21 cellular contexts compared by ENCODE assay signal in the genomic region with DNA sequence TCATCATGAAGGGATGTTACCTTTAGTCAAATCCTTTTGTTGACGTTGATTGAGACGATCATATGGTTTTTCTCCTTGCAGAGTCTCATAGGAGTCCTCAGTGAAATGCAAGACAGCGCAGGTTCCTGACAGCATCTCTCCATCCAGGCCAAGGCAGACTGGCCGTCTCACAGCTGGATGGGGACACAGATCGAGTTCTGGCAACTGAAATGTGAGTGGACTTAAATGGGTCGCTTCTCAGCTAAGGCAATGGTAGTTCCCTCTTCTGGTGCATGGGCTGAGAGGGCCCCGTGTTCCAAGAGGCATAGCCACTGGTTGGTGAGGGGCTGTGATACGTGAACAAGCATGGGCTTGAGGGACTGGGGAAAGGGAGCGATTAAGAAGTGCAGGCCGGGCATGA.
A peak's percentile ranks its signal among the peaks of the same experiment; 100 is the strongest.
DNase-seq lines count a peak whose midpoint lies in the region; ATAC-seq and TF ChIP-seq lines count a peak whose summit lies in the region.
"Had no signal": no experiment of that assay in that cellular context is flagged by ENCODE, and none has a peak within 500 bp of the region (broad histone marks: within the 10 kb centered on the region; RNA-seq: fewer than 3 reads in every experiment).

No MANE protein-coding gene starts in this region.

- no peaks in the 10 kb centered on the region for H3K36me3 Mint-ChIP-seq in stimulated activated naive CD8-positive, alpha-beta T cell treated with anti-CD3 and anti-CD28 coated beads, Interleukin-15, Interleukin-2, amounts not matched to agents 100 ng/mL and 50 ng/mL, for 24 hours (ENCODE audit: low read depth)
- no peaks in the 10 kb centered on the region for H3K36me3 Mint-ChIP-seq in dendritic cell treated with granulocyte-macrophage colony-stimulating factor and Interleukin-4, amounts not matched to agents 40 ng/mL and 50 ng/mL, for 4 days (ENCODE audit: low read depth)
- H3K36me3 Mint-ChIP-seq in naive thymus-derived CD8-positive, alpha-beta T cell = no peaks in the 10 kb centered on the region

- H3K4me1 Mint-ChIP-seq in stimulated activated naive CD8-positive, alpha-beta T cell treated with anti-CD3 and anti-CD28 coated beads, Interleukin-15, Interleukin-2, amounts not matched to agents 100 ng/mL and 50 ng/mL, for 24 hours (ENCODE audit: low read depth) = peaks cover 10% of the 10 kb centered on the region
- H3K4me1 Mint-ChIP-seq in dendritic cell treated with granulocyte-macrophage colony-stimulating factor and Interleukin-4, amounts not matched to agents 40 ng/mL and 50 ng/mL, for 4 days (ENCODE audit: low read depth) = peaks cover 32% of the 10 kb centered on the region
- peaks cover 8 to 18% (median 14%) of the 10 kb centered on the region in 4 donors for H3K4me1 Mint-ChIP-seq in naive thymus-derived CD8-positive, alpha-beta T cell

- no peak for ATAC-seq in stimulated activated naive CD8-positive, alpha-beta T cell treated with anti-CD3 and anti-CD28 coated beads, Interleukin-15, Interleukin-2, amounts not matched to agents 100 U/mL and 50 U/mL, for 24 hours
- ATAC-seq in naive thymus-derived CD8-positive, alpha-beta T cell = no peak
- ATAC-seq: A549, K562 had no signal

- no peak overlapping the region for H3K27ac ChIP-seq in vagina
- H3K27ac ChIP-seq: HL-60 had no signal

- no peak overlapping the region for H3K4me3 ChIP-seq in vagina
- H3K4me3 ChIP-seq: K562 had no signal

- POLR2A ChIA-PET in naive thymus-derived CD8-positive, alpha-beta T cell (lab: Charles Lee) = no interaction called here

- H3K4me3 Mint-ChIP-seq in stimulated activated naive CD8-positive, alpha-beta T cell treated with anti-CD3 and anti-CD28 coated beads, Interleukin-15, Interleukin-2, amounts not matched to agents 100 ng/mL and 50 ng/mL, for 24 hours = peak overlapping the region; percentile 27
- peak overlapping the region; percentile 57 for H3K4me3 Mint-ChIP-seq in dendritic cell treated with granulocyte-macrophage colony-stimulating factor and Interleukin-4, amounts not matched to agents 40 ng/mL and 50 ng/mL, for 4 days
- H3K4me3 Mint-ChIP-seq in naive thymus-derived CD8-positive, alpha-beta T cell = peak overlapping the region in 5 of 10 donors; percentile 1 to 50 (median 22)
- H3K4me3 Mint-ChIP-seq: CD4-positive, alpha-beta T cell had no signal

- no peak overlapping the region for H3K27ac Mint-ChIP-seq in stimulated activated naive CD8-positive, alpha-beta T cell treated with anti-CD3 and anti-CD28 coated beads, Interleukin-15, Interleukin-2, amounts not matched to agents 100 ng/mL and 50 ng/mL, for 24 hours
- no peak overlapping the region for H3K27ac Mint-ChIP-seq in dendritic cell treated with granulocyte-macrophage colony-stimulating factor and Interleukin-4, amounts not matched to agents 40 ng/mL and 50 ng/mL, for 4 days
- peak overlapping the region in 1 of 10 donors; percentile 75 for H3K27ac Mint-ChIP-seq in naive thymus-derived CD8-positive, alpha-beta T cell
- H3K27ac Mint-ChIP-seq: CD4-positive, alpha-beta T cell had no signal

- H3K36me3 ChIP-seq in vagina = no peaks in the 10 kb centered on the region

- TF ChIP-seq CTCF in vagina (IDR thresholded peaks at IDR 0.05) = no peak

- no peak for TF ChIP-seq POLR2A in vagina (IDR thresholded peaks at IDR 0.05)

- no peaks in the 10 kb centered on the region for H3K9me3 ChIP-seq in vagina

- H3K27me3 ChIP-seq in vagina = peaks cover 5% of the 10 kb centered on the region

- intact Hi-C loops in dendritic cell treated with granulocyte-macrophage colony-stimulating factor and Interleukin-4, amounts not matched to agents 40 ng/mL and 50 ng/mL, for 4 days (cut with micrococcal nuclease) = loop anchor here (5.0 kb wide), 1 partner anchor 36 kb away; no protein-coding TSS in a partner anchor
- intact Hi-C loops in vagina (cut with DNase I) = loop anchor here (5.0 to 10.0 kb wide), 2 partner anchors 101 to 164 kb away; a partner anchor contains a TSS

- no peaks in the 10 kb centered on the region for H3K9me3 Mint-ChIP-seq in stimulated activated naive CD8-positive, alpha-beta T cell treated with anti-CD3 and anti-CD28 coated beads, Interleukin-15, Interleukin-2, amounts not matched to agents 100 ng/mL and 50 ng/mL, for 24 hours
- H3K9me3 Mint-ChIP-seq in dendritic cell treated with granulocyte-macrophage colony-stimulating factor and Interleukin-4, amounts not matched to agents 40 ng/mL and 50 ng/mL, for 4 days = no peaks in the 10 kb centered on the region
- H3K9me3 Mint-ChIP-seq in naive thymus-derived CD8-positive, alpha-beta T cell = peaks cover 0 to under 1% (median 0%) of the 10 kb centered on the region in 9 donors
- H3K9me3 Mint-ChIP-seq: CD4-positive, alpha-beta T cell had no signal

- no peak for DNase-seq in stimulated activated naive CD8-positive, alpha-beta T cell treated with anti-CD3 and anti-CD28 coated beads, Interleukin-15, Interleukin-2, amounts not matched to agents 100 U/mL and 50 U/mL, for 24 hours
- DNase-seq in mucosa of gallbladder (ENCODE audit: low spot score) (peak; percentile 4), vagina (ENCODE audit: extremely low spot score in 2 of 2) (peak; percentile 49 to 83), NCI-H1092 (lab: John Stamatoyannopoulos, UW) (no peak), AG08396 (ENCODE audit: low spot score) (no peak)
- DNase-seq in naive thymus-derived CD8-positive, alpha-beta T cell = no peak
- DNase-seq: AML-193; Calu3; CD4-positive, alpha-beta T cell; DND-41; GDM1; NCI-H146; NCI-H2107; NCI-H345; NCI-H69; NK-92 treated with Interleukin-12 subunit alpha and Interleukin-12 subunit beta, amount 100 ng/mL, for 24 hours had no signal

- peaks cover 21% of the 10 kb centered on the region for H3K4me1 ChIP-seq in vagina

- H3K27me3 Mint-ChIP-seq in stimulated activated naive CD8-positive, alpha-beta T cell treated with anti-CD3 and anti-CD28 coated beads, Interleukin-15, Interleukin-2, amounts not matched to agents 100 ng/mL and 50 ng/mL, for 24 hours = peaks cover 64% of the 10 kb centered on the region
- H3K27me3 Mint-ChIP-seq in dendritic cell treated with granulocyte-macrophage colony-stimulating factor and Interleukin-4, amounts not matched to agents 40 ng/mL and 50 ng/mL, for 4 days = peaks cover 85% of the 10 kb centered on the region
- peaks cover 19 to 81% (median 57%) of the 10 kb centered on the region in 5 donors for H3K27me3 Mint-ChIP-seq in naive thymus-derived CD8-positive, alpha-beta T cell

Comparison
In these comparisons a context has a peak if more than half of its experiments do, and no peak if none do; other contexts are left out.
1. DNase-seq: peak in mucosa of gallbladder (single experiment) and vagina (2 of 2); none in stimulated activated naive CD8-positive, alpha-beta T cell treated with anti-CD3 and anti-CD28 coated beads, Interleukin-15, Interleukin-2, amounts not matched to agents 100 U/mL and 50 U/mL, for 24 hours (single experiment), NCI-H1092 (single experiment), AG08396 (single experiment) and naive thymus-derived CD8-positive, alpha-beta T cell (0 of 10).